8 cellular contexts compared by ENCODE assay signal in genomic region chr3:36992806-36993325, GRCh38. TPM values are rescaled to one million over a fixed set of nuclear protein-coding genes. Genes with fewer than 3 reads are reported as not detected.
DNase-seq lines count a peak whose midpoint lies in the region; ATAC-seq lines count a peak whose summit lies in the region.

TSS of gene EPM2AIP1 (minus strand) at chr3:36993131. CDS start at chr3:36993077, 54 bp downstream.

- peaks cover 57% of the 10 kb centered on the region for H3K36me3 ChIP-seq in iPS-20b (ENCODE audit: insufficient read depth, low read depth, low read length)

- peak; percentile 99 for DNase-seq in Daoy (ENCODE audit: low read depth)
- DNase-seq in HPDE6-E6E7 (ENCODE audit: extremely low spot score), result peak; percentile 89
- peak; percentile 92 to 99 for DNase-seq in stimulated activated CD8-positive, alpha-beta memory T cell treated with anti-CD3 and anti-CD28 coated beads, Interleukin-7, amount 100 ng/mL, for 48 hours (ENCODE audit: extremely low read depth in 1 of 2, low read depth in 1 of 2)
- DNase-seq in NCI-H345 (lab: John Stamatoyannopoulos, UW), result no peak
- DNase-seq in pons (ENCODE audit: low spot score), result no peak

- H3K9me3 ChIP-seq in iPS-20b (ENCODE audit: insufficient read depth, low read depth, low read length), result no peaks in the 10 kb centered on the region

- H3K4me3 ChIP-seq in iPS-20b (ENCODE audit: low read length), result peak within 1 kb of the TSS; percentile 95

- peak within 1 kb of the TSS; percentile 96 for H3K9ac ChIP-seq in iPS-20b (ENCODE audit: low read depth, low read length)

- no peaks in the 10 kb centered on the region for H3K27me3 ChIP-seq in iPS-20b (ENCODE audit: insufficient read depth, low read length)

- H3K4me1 ChIP-seq in iPS-20b (ENCODE audit: insufficient read depth, low read length), result peaks cover 21% of the 10 kb centered on the region; the same call in 1 of the 2 replicates

- H3K27ac ChIP-seq in angular gyrus (ENCODE audit: low read depth, low read length) (peak within 1 kb of the TSS; percentile 100), iPS-20b (ENCODE audit: low read length) (peak within 1 kb of the TSS; percentile 98)

- ATAC-seq in GM21367 (IDR thresholded peaks at IDR 0.05; ENCODE audit: unreplicated experiment), result peak; percentile 83

RNA-seq across cellular contexts. Expression of gene EPM2AIP1, which starts in this region (rescaled TPM):
- total RNA-seq in Daoy (2014; rRNA removed; shearing (Covaris generic)), result 4.7 and 9.4 TPM in 2 replicates

Comparison
In these comparisons a context has a peak if more than half of its experiments do, and no peak if none do; other contexts are left out.
1. DNase-seq: peak in Daoy (single experiment), HPDE6-E6E7 (single experiment) and stimulated activated CD8-positive, alpha-beta memory T cell treated with anti-CD3 and anti-CD28 coated beads, Interleukin-7, amount 100 ng/mL, for 48 hours (2 of 2); none in NCI-H345 (single experiment) and pons (single experiment).